Comparison of ENCODE assay signal across 6 cellular contexts in genomic region chr20:63686492-63687321, GRCh38. TPM values are rescaled to one million over a fixed set of nuclear protein-coding genes. Genes with fewer than 3 reads are reported as not detected.
DNase-seq lines count a peak whose midpoint lies in the region; TF ChIP-seq lines count a peak whose summit lies in the region.

No MANE protein-coding gene starts in this region.

- H3K79me2 ChIP-seq in mammary epithelial cell (ENCODE audit: insufficient read depth, low read length) (no peaks in the 10 kb centered on the region), hepatocyte (no peaks in the 10 kb centered on the region)

- dilution Hi-C loops in mammary epithelial cell (cut with HindIII; ENCODE audit: low sequenced_read_pairs): no loop called here

- H3K4me1 ChIP-seq in mammary epithelial cell (ENCODE audit: insufficient read depth, low read length) (peaks cover 30% of the 10 kb centered on the region), hepatocyte (ENCODE audit: insufficient read depth) (peaks cover 11% of the 10 kb centered on the region), stomach smooth muscle (ENCODE audit: control insufficient read depth, insufficient read depth, low read length) (peaks cover 45% of the 10 kb centered on the region)

- H3K9me2 ChIP-seq in hepatocyte (replicated peaks; ENCODE audit: insufficient read depth): no peaks in the 10 kb centered on the region

- H3K9ac ChIP-seq in mammary epithelial cell (ENCODE audit: insufficient read depth, low read length) (no peak overlapping the region), stomach smooth muscle (ENCODE audit: low read length in 2 of 2) (peak overlapping the region in 1 of 2 donors; percentile 13)

- BruUV-seq in MCF 10A (replicated peaks; lab: Mats Ljungman, UMichigan) (no TSS peak), mammary epithelial cell (replicated peaks; lab: Mats Ljungman, UMichigan) (no TSS peak)

- WGBS in mammary epithelial cell (ENCODE audit: low coverage, missing lambda C conversion rate): 93% methylated on average over 19 of the region's 45 CpGs
- WGBS in hepatocyte (ENCODE audit: low lambda C conversion rate, missing lambda C conversion rate): 81% methylated on average over 43 of the region's 45 CpGs

- H2AFZ ChIP-seq in mammary epithelial cell (ENCODE audit: low read depth, low read length) (no peak overlapping the region), hepatocyte (no peak overlapping the region)

- H3K36me3 Mint-ChIP-seq in MCF 10A (ENCODE audit: insufficient read depth, unreplicated experiment): peaks cover 27% of the 10 kb centered on the region

- no peak overlapping the region for H3K27ac Mint-ChIP-seq in MCF 10A (ENCODE audit: low read depth, unreplicated experiment)

- H3K9me3 Mint-ChIP-seq in MCF 10A (ENCODE audit: unreplicated experiment): no peaks in the 10 kb centered on the region

- no peaks in the 10 kb centered on the region for H3K9me3 ChIP-seq in mammary epithelial cell (replicated peaks; ENCODE audit: insufficient read depth, low read length)
- no peaks in the 10 kb centered on the region for H3K9me3 ChIP-seq in hepatocyte (ENCODE audit: low read depth)
- no peaks in the 10 kb centered on the region for H3K9me3 ChIP-seq in stomach smooth muscle (ENCODE audit: control insufficient read depth in 2 of 2, low read length in 2 of 2)

- no peaks in the 10 kb centered on the region for H3K36me3 ChIP-seq in mammary epithelial cell (ENCODE audit: insufficient read depth, low read length)
- H3K36me3 ChIP-seq in hepatocyte (replicated peaks; ENCODE audit: insufficient read depth, low read depth): no peaks in the 10 kb centered on the region
- no peaks in the 10 kb centered on the region for H3K36me3 ChIP-seq in stomach smooth muscle (ENCODE audit: control insufficient read depth in 2 of 2, insufficient read depth in 2 of 2, low read length in 2 of 2)

- H3K27me3 ChIP-seq in mammary epithelial cell (ENCODE audit: insufficient read depth, low read length) (no peaks in the 10 kb centered on the region), hepatocyte (no peaks in the 10 kb centered on the region), stomach smooth muscle (ENCODE audit: control insufficient read depth in 1 of 2, insufficient read depth in 2 of 2, low read length in 2 of 2) (no peaks in the 10 kb centered on the region)

- TF ChIP-seq CTCF in MCF 10A (IDR thresholded peaks at IDR 0.05; ENCODE audit: unreplicated experiment) (no peak), mammary epithelial cell (conservative IDR thresholded peaks at IDR 0.05 in 1 of 2, IDR thresholded peaks at IDR 0.05 in 1 of 2; ENCODE audit: extremely low read depth in 1 of 2, insufficient read depth in 1 of 2, low read depth in 1 of 2, low read length in 2 of 2) (no peak), hepatocyte (IDR thresholded peaks at IDR 0.05; ENCODE audit: poor library complexity) (no peak)

- H3K27me3 Mint-ChIP-seq in MCF 10A (ENCODE audit: insufficient read depth, unreplicated experiment): no peaks in the 10 kb centered on the region

- CTCF ChIA-PET in MCF 10A (lab: Yijun Ruan, JAX): interaction anchor here (1.2 kb wide), 1 partner anchor 71 kb away, joined by 3 read pairs; no protein-coding TSS in a partner anchor
- CTCF ChIA-PET in mammary epithelial cell (lab: Charles Lee; ENCODE audit: low non-redundant PET): no interaction called here

- DNase-seq in MCF 10A (ENCODE audit: unreplicated experiment): peak; percentile 85
- DNase-seq in mammary epithelial cell: no peak
- DNase-seq in hepatocyte (ENCODE audit: low spot score): peak; percentile 60
- no peak for DNase-seq in NCI-H1436 (lab: John Stamatoyannopoulos, UW)
- no peak for DNase-seq in ACHN

- H3K4me2 ChIP-seq in mammary epithelial cell (ENCODE audit: insufficient read depth, low read depth, low read length): no peak overlapping the region
- no peak overlapping the region for H3K4me2 ChIP-seq in hepatocyte

- in situ Hi-C loops in mammary epithelial cell (cut with MboI; ENCODE audit: low sequenced_read_pairs in 2 of 2) (no loop called here), ACHN (cut with HindIII; ENCODE audit: low pct_ligation_motif_present, low pct_unique_long_range_greater_than_20kb, low sequenced_read_pairs) (no loop called here)

- POLR2A ChIA-PET in MCF 10A (lab: Yijun Ruan, JAX): interaction anchor here (0.5 to 2.0 kb wide), 4 partner anchors 12 to 50 kb away, joined by 3 to 14 read pairs (median 4); partner anchors contain the start of gene RTEL1

- intact Hi-C loops in MCF 10A (cut with micrococcal nuclease): no loop called here
- intact Hi-C loops in mammary epithelial cell (cut with micrococcal nuclease): no loop called here

- H3K4me3 Mint-ChIP-seq in MCF 10A (ENCODE audit: unreplicated experiment): no peak overlapping the region

- H3K4me1 Mint-ChIP-seq in MCF 10A (ENCODE audit: insufficient read depth, unreplicated experiment): peaks cover 12% of the 10 kb centered on the region

- H3K27ac ChIP-seq in mammary epithelial cell (ENCODE audit: insufficient read depth, low read depth, low read length) (no peak overlapping the region), hepatocyte (peak overlapping the region; percentile 60), stomach smooth muscle (ENCODE audit: low read length) (peak overlapping the region; percentile 66)

- H3K4me3 ChIP-seq in mammary epithelial cell (replicated peaks in 1 of 3; ENCODE audit: insufficient read depth in 1 of 3, low read depth in 2 of 3, low read length in 3 of 3) (no peak overlapping the region), hepatocyte (no peak overlapping the region), stomach smooth muscle (ENCODE audit: low read length in 2 of 2) (peak overlapping the region in 1 of 2 donors; percentile 15)

- H4K20me1 ChIP-seq in mammary epithelial cell (ENCODE audit: insufficient read depth, low read length) (no peaks in the 10 kb centered on the region), hepatocyte (ENCODE audit: insufficient read depth, poor library complexity, severe bottlenecking) (no peaks in the 10 kb centered on the region)

RNA-seq across cellular contexts. Expression of gene TNFRSF6B, which starts 9.7 kb away (rescaled TPM):
- 12.3 and 24.4 TPM in 2 replicates for total RNA-seq in MCF 10A (2022)
- 10 to 100 TPM in 1 of 2 donors, 1 to 10 TPM in 1; 8.3 to 76.5 TPM for total RNA-seq in mammary epithelial cell
- 461 TPM for polyA plus RNA-seq in mammary epithelial cell
- polyA minus RNA-seq in mammary epithelial cell: 35.7 TPM
- total RNA-seq in hepatocyte: 0.97 and 3.3 TPM in 2 replicates
- polyA plus RNA-seq in hepatocyte: 4.2 and 5.1 TPM in 2 replicates

RNA-seq across cellular contexts. Expression of gene ARFRP1, which starts 21.1 kb away (rescaled TPM):
- total RNA-seq in MCF 10A (2022) (60.1 and 65.4 TPM in 2 replicates), mammary epithelial cell (10 to 100 TPM; 28.8 to 61.1 TPM), hepatocyte (24.0 and 31.5 TPM in 2 replicates)
- polyA plus RNA-seq in mammary epithelial cell (35.9 TPM), hepatocyte (38.0 and 50.0 TPM in 2 replicates)
- polyA minus RNA-seq in mammary epithelial cell: 31.2 TPM

RNA-seq across cellular contexts. Expression of gene ZGPAT, which starts 21.1 kb away (rescaled TPM):
- total RNA-seq in MCF 10A (2022): 19.5 and 22.2 TPM in 2 replicates
- 10 to 100 TPM; 11.8 to 20.9 TPM for total RNA-seq in mammary epithelial cell
- 13.2 TPM for polyA plus RNA-seq in mammary epithelial cell
- polyA minus RNA-seq in mammary epithelial cell: 6.8 TPM
- total RNA-seq in hepatocyte: 18.6 and 21.5 TPM in 2 replicates
- 41.7 and 48.7 TPM in 2 replicates for polyA plus RNA-seq in hepatocyte

RNA-seq across cellular contexts. Expression of gene RTEL1, which starts 28.6 kb away (rescaled TPM):
- total RNA-seq in MCF 10A (2022): 27.9 and 39.2 TPM in 2 replicates
- total RNA-seq in mammary epithelial cell: 10 to 100 TPM in 1 of 2 donors, 1 to 10 TPM in 1; 8.0 to 32.5 TPM
- polyA plus RNA-seq in mammary epithelial cell: 11.5 TPM
- polyA minus RNA-seq in mammary epithelial cell: 87.4 TPM
- total RNA-seq in hepatocyte: 16.9 and 18.2 TPM in 2 replicates
- 14.0 and 18.3 TPM in 2 replicates for polyA plus RNA-seq in hepatocyte

RNA-seq across cellular contexts. Expression of gene STMN3, which starts 33.5 kb away (rescaled TPM):
- 1.7 and 5.3 TPM in 2 replicates for total RNA-seq in MCF 10A (2022)
- 1 to 10 TPM; 7.5 to 8.5 TPM for total RNA-seq in mammary epithelial cell
- 15.2 TPM for polyA plus RNA-seq in mammary epithelial cell
- polyA minus RNA-seq in mammary epithelial cell: 10.4 TPM
- 13.2 and 14.4 TPM in 2 replicates for total RNA-seq in hepatocyte
- 17.3 and 18.2 TPM in 2 replicates for polyA plus RNA-seq in hepatocyte

Comparison
In these comparisons a context has a peak if more than half of its experiments do, and no peak if none do; other contexts are left out.
1. DNase-seq: peak in MCF 10A (single experiment) and hepatocyte (single experiment); none in mammary epithelial cell (single experiment), NCI-H1436 (single experiment) and ACHN (single experiment).